8 cellular contexts compared by ENCODE assay signal in the genomic region with DNA sequence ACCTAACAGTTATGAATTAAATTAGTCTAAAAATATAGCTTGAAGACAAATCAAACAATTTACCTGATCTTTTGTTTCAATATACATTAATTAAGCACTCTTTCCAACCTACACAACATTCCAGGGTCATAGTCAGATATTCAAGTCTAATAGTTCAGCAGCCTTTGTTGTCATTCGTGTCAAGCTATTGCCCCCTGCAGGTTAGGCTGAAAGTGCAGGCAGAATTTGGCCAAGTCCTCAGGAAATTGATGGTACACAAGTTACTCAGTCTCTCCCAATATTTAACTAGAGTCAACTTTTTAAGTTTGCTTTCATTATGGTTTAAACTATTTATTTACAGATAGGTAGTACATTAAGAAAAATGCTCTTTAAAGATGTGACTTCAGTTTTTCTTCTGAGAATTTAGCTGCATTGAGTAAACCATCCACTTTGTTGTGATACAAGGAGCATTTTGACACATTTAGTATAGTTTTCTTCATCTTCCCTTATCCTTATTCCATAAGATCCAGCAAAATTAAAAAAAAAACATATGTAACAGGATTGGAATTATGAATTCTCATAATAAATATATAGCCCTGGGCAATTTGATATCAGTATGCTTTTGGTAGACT.
DNase-seq lines count a peak whose midpoint lies in the region; ATAC-seq, FAIRE-seq and TF ChIP-seq lines count a peak whose summit lies in the region.

No MANE protein-coding gene starts in this region.

- POLR2A ChIA-PET in SK-N-SH (lab: Yijun Ruan, JAX) (no interaction called here), activated B cell treated with CpG ODN at 0.5 μM for 24 hours (lab: Charles Lee) (no interaction called here), HepG2 (lab: Yijun Ruan, JAX) (no interaction called here)

- H2AFZ ChIP-seq in SK-N-SH (ENCODE audit: low read depth) (no peak overlapping the region), HepG2 (ENCODE audit: low read length) (no peak overlapping the region)

- DNase-seq in SK-N-SH (peak; percentile 53), NCI-H2227 (lab: John Stamatoyannopoulos, UW; ENCODE audit: unreplicated experiment) (peak; percentile 89), activated B cell treated with CpG ODN at 0.5 μM for 24 hours (peak; percentile 36), chondrocyte (ENCODE audit: low spot score) (no peak), HepG2 (ENCODE audit: low spot score) (peak; percentile 58)
- peak; percentile 51 for DNase-seq in stimulated activated CD8-positive, alpha-beta memory T cell treated with anti-CD3 and anti-CD28 coated beads, Interleukin-15, amount 100 ng/mL, for 1 hour (ENCODE audit: low read depth)

- H3K79me2 ChIP-seq in SK-N-SH (ENCODE audit: insufficient read depth) (peaks cover 29% of the 10 kb centered on the region), HepG2 (ENCODE audit: insufficient read depth, low read length) (no peaks in the 10 kb centered on the region)

- no peak for TF ChIP-seq POLR2A in HepG2 (IDR thresholded peaks at IDR 0.05; ENCODE audit: insufficient read depth in 1 of 2, low read depth in 2 of 2, low read length in 2 of 2)

- BruUV-seq in HepG2 (replicated peaks; lab: Mats Ljungman, UMichigan): no TSS peak

- peak; percentile 97 for TF ChIP-seq RAD21 in SK-N-SH (IDR thresholded peaks at IDR 0.05; ENCODE audit: low read length)
- TF ChIP-seq RAD21 in HepG2 (CRISPR knock-in tag; IDR thresholded peaks at IDR 0.05): peak; percentile 58; the same call in 1 of the 2 replicates

- H3K4me1 ChIP-seq in SK-N-SH (ENCODE audit: control insufficient read depth in 1 of 2, insufficient read depth in 2 of 2, low read depth in 1 of 2, low read length in 1 of 2) (peaks cover 12% of the 10 kb centered on the region in 2 experiments; a peak in 3 of 4 replicates), HepG2 (ENCODE audit: insufficient read depth, low read length) (peaks cover 10% of the 10 kb centered on the region; the same call in 1 of the 2 replicates)

- peak overlapping the region in 1 of 2 experiments; percentile 96; a peak in 2 of 4 replicates for H3K27ac ChIP-seq in SK-N-SH (ENCODE audit: low read depth in 2 of 2, low read length in 1 of 2)
- H3K27ac ChIP-seq in HepG2 (ENCODE audit: extremely low read length, insufficient read depth, low read length): no peak overlapping the region

- peak; percentile 68 for FAIRE-seq in HepG2 (lab: Jason Lieb, UNC)

- WGBS in SK-N-SH (ENCODE audit: low lambda C conversion rate): 0% methylated on average over 1 of the region's 1 CpG
- WGBS in HepG2 (ENCODE audit: low lambda C conversion rate): 0% methylated on average over 1 of the region's 1 CpG

- no peak overlapping the region for H3K27ac Mint-ChIP-seq in activated B cell treated with CpG ODN at 0.5 μM for 24 hours
- no peak overlapping the region for H3K27ac Mint-ChIP-seq in chondrocyte (ENCODE audit: unreplicated experiment)

- peak; percentile 97 for TF ChIP-seq CTCF in SK-N-SH (IDR thresholded peaks at IDR 0.05)
- no peak for TF ChIP-seq CTCF in activated B cell treated with CpG ODN at 0.5 μM for 24 hours (IDR thresholded peaks at IDR 0.05)
- peak; percentile 94 for TF ChIP-seq CTCF in chondrocyte (IDR thresholded peaks at IDR 0.05)
- TF ChIP-seq CTCF in HepG2 (CRISPR knock-in tag; IDR thresholded peaks at IDR 0.05): peak; percentile 83

- no peaks in the 10 kb centered on the region for H3K36me3 ChIP-seq in SK-N-SH (replicated peaks in 1 of 2; ENCODE audit: control insufficient read depth in 1 of 2, insufficient read depth in 2 of 2, low read length in 1 of 2)
- H3K36me3 ChIP-seq in HepG2 (replicated peaks in 1 of 2; ENCODE audit: control insufficient read depth in 1 of 2, insufficient read depth in 2 of 2, low read length in 2 of 2): no peaks in the 10 kb centered on the region

- peaks cover 14% of the 10 kb centered on the region for H3F3A ChIP-seq in SK-N-SH (replicated peaks; ENCODE audit: insufficient read depth)

- H3K4me3 ChIP-seq in SK-N-SH (ENCODE audit: low read depth in 2 of 2, low read length in 1 of 2): peak overlapping the region in 1 of 2 experiments; percentile 4; a peak in 1 of 4 replicates
- no peak overlapping the region for H3K4me3 ChIP-seq in HepG2 (replicated peaks in 1 of 3; ENCODE audit: insufficient read depth in 1 of 3, low read depth in 2 of 3, low read length in 3 of 3)

- TF ChIP-seq EP300 in SK-N-SH (IDR thresholded peaks at IDR 0.05; ENCODE audit: borderline replicate concordance in 1 of 2, low read depth in 1 of 2, low read length in 1 of 2) (no peak), HepG2 (IDR thresholded peaks at IDR 0.05; ENCODE audit: low read depth in 2 of 2, low read length in 2 of 2) (no peak), HepG2 (CRISPR knock-in tag; IDR thresholded peaks at IDR 0.05; ENCODE audit: borderline replicate concordance) (no peak)

- H3K9ac ChIP-seq in SK-N-SH (no peak overlapping the region), HepG2 (ENCODE audit: insufficient read depth, low read depth, low read length) (no peak overlapping the region)

- CTCF ChIA-PET in SK-N-SH (lab: Yijun Ruan, JAX): interaction anchor here (0.6 to 2.2 kb wide), 10 partner anchors 9 to 1951 kb away, joined by 3 to 16 read pairs (median 3); no protein-coding TSS in a partner anchor
- CTCF ChIA-PET in activated B cell treated with CpG ODN at 0.5 μM for 24 hours (lab: Charles Lee): interaction anchor here (0.8 to 2.4 kb wide), 8 partner anchors 9 to 1086 kb away, joined by 3 to 15 read pairs (median 6); no protein-coding TSS in a partner anchor
- CTCF ChIA-PET in HepG2 (lab: Yijun Ruan, JAX; ENCODE audit: low intra/inter-chr PET ratio, low total read pairs): interaction anchor here (0.7 to 2.0 kb wide), 2 partner anchors 1084 to 1815 kb away, joined by 3 to 15 read pairs; no protein-coding TSS in a partner anchor

- H3K27me3 Mint-ChIP-seq in activated B cell treated with CpG ODN at 0.5 μM for 24 hours (peaks cover 67% of the 10 kb centered on the region), chondrocyte (ENCODE audit: low read depth) (peaks cover 14% of the 10 kb centered on the region)

- H3K4me3 Mint-ChIP-seq in activated B cell treated with CpG ODN at 0.5 μM for 24 hours (no peak overlapping the region), chondrocyte (ENCODE audit: unreplicated experiment) (no peak overlapping the region)

- in situ Hi-C loops in HepG2 (cut with HindIII; ENCODE audit: extremely low pct_ligation_motif_present, low pct_unique_long_range_greater_than_20kb): loop anchor here (10.0 to 25.0 kb wide), 2 partner anchors 864 to 1086 kb away; no protein-coding TSS in a partner anchor

- H3K36me3 Mint-ChIP-seq in activated B cell treated with CpG ODN at 0.5 μM for 24 hours (ENCODE audit: low read depth): no peaks in the 10 kb centered on the region
- no peaks in the 10 kb centered on the region for H3K36me3 Mint-ChIP-seq in chondrocyte (ENCODE audit: low read depth)

- intact Hi-C loops in activated B cell treated with CpG ODN at 0.5 μM for 24 hours (cut with micrococcal nuclease) (loop anchor here (1.0 to 5.0 kb wide), 6 partner anchors 129 to 1085 kb away; a partner anchor contains a TSS), HepG2 (cut with micrococcal nuclease; ENCODE audit: unreplicated experiment) (loop anchor here (2.0 to 10.0 kb wide), 7 partner anchors 229 to 1176 kb away; no protein-coding TSS in a partner anchor)

- no peaks in the 10 kb centered on the region for H3K9me2 ChIP-seq in SK-N-SH

- H3K4me1 Mint-ChIP-seq in activated B cell treated with CpG ODN at 0.5 μM for 24 hours (peaks cover 18% of the 10 kb centered on the region), chondrocyte (ENCODE audit: low read depth) (peaks cover 41% of the 10 kb centered on the region)

- H3K9me3 Mint-ChIP-seq in activated B cell treated with CpG ODN at 0.5 μM for 24 hours: no peaks in the 10 kb centered on the region
- no peaks in the 10 kb centered on the region for H3K9me3 Mint-ChIP-seq in chondrocyte (ENCODE audit: low read depth)

- no peaks in the 10 kb centered on the region for H3K27me3 ChIP-seq in SK-N-SH (ENCODE audit: insufficient read depth)
- peaks cover 3 to 23% of the 10 kb centered on the region in 2 experiments; a peak in 3 of 5 replicates for H3K27me3 ChIP-seq in HepG2 (ENCODE audit: control insufficient read depth in 1 of 2, insufficient read depth in 2 of 2, low read length in 2 of 2)

- H4K20me1 ChIP-seq in SK-N-SH (ENCODE audit: insufficient read depth) (no peaks in the 10 kb centered on the region), HepG2 (ENCODE audit: insufficient read depth, low read length) (no peaks in the 10 kb centered on the region)

- no peak for ATAC-seq in SK-N-SH treated with all-trans-retinoic acid at 6 μM for 48 hours
- ATAC-seq in HG02884 (IDR thresholded peaks at IDR 0.05; ENCODE audit: unreplicated experiment): peak; percentile 48
- no peak for ATAC-seq in activated B cell treated with CpG ODN at 0.5 μM for 24 hours (ENCODE audit: low read depth)
- ATAC-seq in HepG2: 0 out of 3 replicates have a peak, but pooled peaks have one; percentile 14

- H3K9me3 ChIP-seq in SK-N-SH (no peaks in the 10 kb centered on the region), HepG2 (ENCODE audit: low read length) (no peaks in the 10 kb centered on the region)

- H3K4me2 ChIP-seq in SK-N-SH (no peak overlapping the region), HepG2 (ENCODE audit: low read depth, low read length) (no peak overlapping the region)

TF ChIP-seq in SK-N-SH, 30 proteins besides CTCF, POLR2A, EP300 and RAD21 (continues in another document):
- peak; percentile 8 for TF ChIP-seq CHD2 (IDR thresholded peaks at IDR 0.05; ENCODE audit: low read length, partially characterized antibody)

TF ChIP-seq in HepG2, 621 proteins besides CTCF, POLR2A, EP300 and RAD21:
- peak; percentile 90 for TF ChIP-seq STAG1 (CRISPR knock-in tag; IDR thresholded peaks at IDR 0.05)
- peak; percentile 22 for TF ChIP-seq TEAD3 (CRISPR knock-in tag; optimal IDR thresholded peaks at IDR 0.05; ENCODE audit: borderline replicate concordance)
- TF ChIP-seq MIER2 (CRISPR knock-in tag; IDR thresholded peaks at IDR 0.05): peak; percentile 85
- TF ChIP-seq SMC3 (IDR thresholded peaks at IDR 0.05; ENCODE audit: low read length): peak; percentile 72
- no peak for TF ChIP-seq MYNN (CRISPR knock-in tag; IDR thresholded peaks at IDR 0.05; ENCODE audit: low read depth)

Comparison
In these comparisons a context has a peak if more than half of its experiments do, and no peak if none do; other contexts are left out.
1. ATAC-seq: peak in HG02884 (single experiment) and HepG2 (single experiment); none in SK-N-SH treated with all-trans-retinoic acid at 6 μM for 48 hours (single experiment) and activated B cell treated with CpG ODN at 0.5 μM for 24 hours (single experiment).